Comparison of ENCODE assay signal across 8 cellular contexts in the genomic region with DNA sequence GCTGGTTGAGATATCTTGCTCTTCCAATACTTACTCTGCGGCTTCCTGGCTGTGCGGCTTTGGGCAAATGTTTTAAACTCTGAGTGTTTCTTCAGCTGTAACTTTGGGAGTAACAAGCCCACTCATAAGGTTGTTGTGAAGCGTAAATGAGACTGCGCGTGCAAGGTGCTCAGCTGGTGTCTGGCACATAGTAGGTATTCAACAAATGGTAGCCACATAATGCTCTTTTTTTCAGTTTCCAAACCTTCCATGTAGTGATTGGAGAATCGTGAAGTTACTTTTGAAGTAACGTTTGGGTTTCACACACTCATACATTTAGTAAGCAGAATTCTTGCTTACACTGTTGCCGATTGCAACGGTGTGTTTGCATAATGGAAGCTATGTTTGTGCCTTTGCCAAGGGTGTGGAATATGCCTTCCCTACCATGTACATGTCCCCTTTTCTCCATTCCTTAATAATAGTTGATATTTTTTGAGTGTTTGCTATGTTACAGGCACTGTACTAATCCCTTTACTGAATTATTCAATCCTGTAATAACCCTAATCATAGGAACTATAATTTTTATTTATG. TPM values are rescaled to one million over a fixed set of nuclear protein-coding genes. Genes with fewer than 3 reads are reported as not detected.
DNase-seq lines count a peak whose midpoint lies in the region; ATAC-seq, FAIRE-seq and TF ChIP-seq lines count a peak whose summit lies in the region.

No MANE protein-coding gene starts in this region.

- peak overlapping the region; percentile 65 for H3K27ac ChIP-seq in ACC112 (ENCODE audit: low read depth, low read length)
- H3K27ac ChIP-seq in HUES6 (ENCODE audit: low read depth, low read length) = peak overlapping the region; percentile 77; the same call in 1 of the 2 replicates

- no peak for FAIRE-seq in bronchial epithelial cell (lab: Jason Lieb, UNC)

- H3K9ac ChIP-seq in HUES6 (ENCODE audit: low read length) = peak overlapping the region; percentile 91

- H3K4me3 ChIP-seq in ACC112 (ENCODE audit: low read depth, low read length) = peak overlapping the region; percentile 89
- peak overlapping the region; percentile 89 for H3K4me3 ChIP-seq in HUES6 (ENCODE audit: low read depth, low read length)
- H3K4me3 ChIP-seq in bronchial epithelial cell (ENCODE audit: low read depth, low read length) = peak overlapping the region; percentile 74
- H3K4me3 ChIP-seq in mononuclear cell (ENCODE audit: low read length) = peak overlapping the region; percentile 75

- TF ChIP-seq CTCF in bronchial epithelial cell (IDR thresholded peaks at IDR 0.05; ENCODE audit: insufficient read depth, low read length, severe bottlenecking) = no peak

- H3K4me1 ChIP-seq in ACC112 (ENCODE audit: control insufficient read depth, insufficient read depth, low read length, unreplicated experiment) (peaks cover 4% of the 10 kb centered on the region), HUES6 (ENCODE audit: control insufficient read depth, insufficient read depth, low read length) (peaks cover 18% of the 10 kb centered on the region), mononuclear cell (ENCODE audit: insufficient read depth, low read length) (peaks cover 79% of the 10 kb centered on the region)

- no peaks in the 10 kb centered on the region for H3K36me3 ChIP-seq in ACC112 (ENCODE audit: insufficient read depth, low read length)
- no peaks in the 10 kb centered on the region for H3K36me3 ChIP-seq in HUES6 (ENCODE audit: control insufficient read depth, insufficient read depth, low read length)
- no peaks in the 10 kb centered on the region for H3K36me3 ChIP-seq in bronchial epithelial cell (ENCODE audit: control insufficient read depth, insufficient read depth, low read length)

- peak overlapping the region; percentile 93 for H2AFZ ChIP-seq in ACC112 (ENCODE audit: low read length, unreplicated experiment)

- peaks cover 5% of the 10 kb centered on the region for H3K9me3 ChIP-seq in HUES6 (ENCODE audit: control insufficient read depth, insufficient read depth, low read depth, low read length)
- no peaks in the 10 kb centered on the region for H3K9me3 ChIP-seq in mononuclear cell (ENCODE audit: low read depth, low read length)

- DNase-seq in bronchial epithelial cell (ENCODE audit: low read depth) (peak; percentile 21), epidermal melanocyte (ENCODE audit: insufficient read length, low spot score) (no peak), NCI-H446 treated with DMSO at 0.1 percent for 48 hours (lab: John Stamatoyannopoulos, UW) (no peak), activated gamma-delta T cell (lab: John Stamatoyannopoulos, UW) (no peak)

- H3K27me3 ChIP-seq in ACC112 (ENCODE audit: insufficient read depth, low read length) (no peaks in the 10 kb centered on the region), HUES6 (ENCODE audit: control insufficient read depth, insufficient read depth, low read length) (no peaks in the 10 kb centered on the region), bronchial epithelial cell (ENCODE audit: control insufficient read depth, insufficient read depth, low read length) (no peaks in the 10 kb centered on the region), mononuclear cell (ENCODE audit: insufficient read depth, low read length) (no peaks in the 10 kb centered on the region)

- no peak for ATAC-seq in GM18511 (IDR thresholded peaks at IDR 0.05; ENCODE audit: unreplicated experiment)

- peaks cover 27% of the 10 kb centered on the region for H3K79me2 ChIP-seq in ACC112 (ENCODE audit: control insufficient read depth, insufficient read depth, low read length, unreplicated experiment)

RNA-seq across cellular contexts. Expression of gene DHRS7B, which starts 0.8 kb away (rescaled TPM):
- total RNA-seq in bronchial epithelial cell = 24.7 and 29.6 TPM in 2 replicates
- total RNA-seq in mononuclear cell = 5.8 TPM
